In genomic region chr15:44023176-44023575, GRCh38 we compare ENCODE assay signal across 1 cellular context.
TF ChIP-seq lines count a peak whose summit lies in the region.

No MANE protein-coding gene starts in this region.

TF ChIP-seq in GM12878, 131 proteins besides CTCF, POLR2A, EP300 and RAD21 (continued from another document):
- TF ChIP-seq, protein P1, sequence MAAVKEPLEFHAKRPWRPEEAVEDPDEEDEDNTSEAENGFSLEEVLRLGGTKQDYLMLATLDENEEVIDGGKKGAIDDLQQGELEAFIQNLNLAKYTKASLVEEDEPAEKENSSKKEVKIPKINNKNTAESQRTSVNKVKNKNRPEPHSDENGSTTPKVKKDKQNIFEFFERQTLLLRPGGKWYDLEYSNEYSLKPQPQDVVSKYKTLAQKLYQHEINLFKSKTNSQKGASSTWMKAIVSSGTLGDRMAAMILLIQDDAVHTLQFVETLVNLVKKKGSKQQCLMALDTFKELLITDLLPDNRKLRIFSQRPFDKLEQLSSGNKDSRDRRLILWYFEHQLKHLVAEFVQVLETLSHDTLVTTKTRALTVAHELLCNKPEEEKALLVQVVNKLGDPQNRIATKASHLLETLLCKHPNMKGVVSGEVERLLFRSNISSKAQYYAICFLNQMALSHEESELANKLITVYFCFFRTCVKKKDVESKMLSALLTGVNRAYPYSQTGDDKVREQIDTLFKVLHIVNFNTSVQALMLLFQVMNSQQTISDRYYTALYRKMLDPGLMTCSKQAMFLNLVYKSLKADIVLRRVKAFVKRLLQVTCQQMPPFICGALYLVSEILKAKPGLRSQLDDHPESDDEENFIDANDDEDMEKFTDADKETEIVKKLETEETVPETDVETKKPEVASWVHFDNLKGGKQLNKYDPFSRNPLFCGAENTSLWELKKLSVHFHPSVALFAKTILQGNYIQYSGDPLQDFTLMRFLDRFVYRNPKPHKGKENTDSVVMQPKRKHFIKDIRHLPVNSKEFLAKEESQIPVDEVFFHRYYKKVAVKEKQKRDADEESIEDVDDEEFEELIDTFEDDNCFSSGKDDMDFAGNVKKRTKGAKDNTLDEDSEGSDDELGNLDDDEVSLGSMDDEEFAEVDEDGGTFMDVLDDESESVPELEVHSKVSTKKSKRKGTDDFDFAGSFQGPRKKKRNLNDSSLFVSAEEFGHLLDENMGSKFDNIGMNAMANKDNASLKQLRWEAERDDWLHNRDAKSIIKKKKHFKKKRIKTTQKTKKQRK (IDR thresholded peaks at IDR 0.05; ENCODE audit: low read depth, low read length): no peak
- TF ChIP-seq HDAC2 (IDR thresholded peaks at IDR 0.05) (no peak), MTA2 (IDR thresholded peaks at IDR 0.05; ENCODE audit: low read depth) (no peak)
